In genomic region chrY:15540511-15540910, GRCh38 we compare ENCODE assay signal across 23 cellular contexts.
"Had no signal": no experiment of that assay in that cellular context is flagged by ENCODE, and none has a peak within 500 bp of the region (broad histone marks: within the 10 kb centered on the region; RNA-seq: fewer than 3 reads in every experiment).

No MANE protein-coding gene starts in this region.

- ATAC-seq: activated naive CD4-positive, alpha-beta T cell treated with anti-CD3 and anti-CD28 coated beads, Interleukin-2, amount 50 U/mL, for 72 hours; activated T-helper 17 cell treated with anti-CD3 and anti-CD28 coated beads, Interleukin-2, amount 50 U/mL, for 72 hours; heart right ventricle; left colon; mucosa of descending colon; sciatic nerve; stimulated activated memory B cell treated with anti-CD40 and anti-IgM and Interleukin-4, amounts not matched to agents 10 μg/mL and 1 μg/mL and 100 μg/mL, for 72 hours; WTC11 had no signal

- H3K4me3 ChIP-seq: ascending aorta, esophagus muscularis mucosa, heart right ventricle, mucosa of descending colon, smooth muscle cell, transverse colon had no signal

- H3K27me3 ChIP-seq: ascending aorta, esophagus muscularis mucosa, heart right ventricle, transverse colon had no signal

- H3K27me3 Mint-ChIP-seq: activated T-cell treated with anti-CD3 and anti-CD28 coated beads, Interleukin-2, amount 50 U/mL, for 24 hours; memory B cell had no signal

- H3K36me3 ChIP-seq: ascending aorta, esophagus muscularis mucosa, heart right ventricle, transverse colon had no signal

- H3K4me3 Mint-ChIP-seq: activated T-cell treated with anti-CD3 and anti-CD28 coated beads, Interleukin-2, amount 50 U/mL, for 24 hours; activated T-helper 17 cell treated with anti-CD3 and anti-CD28 coated beads, Interleukin-2, amount 50 U/mL, for 72 hours; memory B cell; stimulated activated memory B cell treated with anti-CD40 and anti-IgM and Interleukin-4, amounts not matched to agents 10 μg/mL and 1 μg/mL and 100 μg/mL, for 72 hours; WTC11 had no signal

- H3K27ac Mint-ChIP-seq: activated naive CD4-positive, alpha-beta T cell treated with anti-CD3 and anti-CD28 coated beads, Interleukin-2, amount 50 U/mL, for 72 hours; activated T-cell treated with anti-CD3 and anti-CD28 coated beads, Interleukin-2, amount 50 U/mL, for 24 hours; activated T-helper 17 cell treated with anti-CD3 and anti-CD28 coated beads, Interleukin-2, amount 50 U/mL, for 72 hours; memory B cell; stimulated activated memory B cell treated with anti-CD40 and anti-IgM and Interleukin-4, amounts not matched to agents 10 μg/mL and 1 μg/mL and 100 μg/mL, for 72 hours; WTC11 had no signal

- DNase-seq: activated CD4-positive, alpha-beta T cell treated with anti-CD3 and anti-CD28 coated beads, Interleukin-2, amount 50 U/mL, for 4 hours; activated CD8-positive, alpha-beta memory T cell treated with anti-CD3 and anti-CD28 coated beads for 24 hours; activated CD8-positive, alpha-beta memory T cell treated with anti-CD3 and anti-CD28 coated beads, Interleukin-2, amount 50 U/mL, for 4 hours; activated T-cell treated with anti-CD3 and anti-CD28 coated beads, Interleukin-2, amount 50 U/mL, for 24 hours; central memory CD4-positive, alpha-beta T cell; effector memory CD4-positive, alpha-beta T cell; heart right ventricle; islet precursor cell; left colon; mucosa of descending colon; nucleus accumbens; stimulated activated CD4-positive, alpha-beta T cell treated with anti-CD3 and anti-CD28 coated beads, Interleukin-15, amount 100 ng/mL, for 24 hours; T1000; transverse colon had no signal

- H3K9me3 Mint-ChIP-seq: activated naive CD4-positive, alpha-beta T cell treated with anti-CD3 and anti-CD28 coated beads, Interleukin-2, amount 50 U/mL, for 72 hours; activated T-cell treated with anti-CD3 and anti-CD28 coated beads, Interleukin-2, amount 50 U/mL, for 24 hours; activated T-helper 17 cell treated with anti-CD3 and anti-CD28 coated beads, Interleukin-2, amount 50 U/mL, for 72 hours; memory B cell; stimulated activated memory B cell treated with anti-CD40 and anti-IgM and Interleukin-4, amounts not matched to agents 10 μg/mL and 1 μg/mL and 100 μg/mL, for 72 hours; WTC11 had no signal

- H3K4me1 Mint-ChIP-seq: memory B cell had no signal

- H3K36me3 Mint-ChIP-seq: memory B cell; stimulated activated memory B cell treated with anti-CD40 and anti-IgM and Interleukin-4, amounts not matched to agents 10 μg/mL and 1 μg/mL and 100 μg/mL, for 72 hours; WTC11 had no signal
